In the genomic region with DNA sequence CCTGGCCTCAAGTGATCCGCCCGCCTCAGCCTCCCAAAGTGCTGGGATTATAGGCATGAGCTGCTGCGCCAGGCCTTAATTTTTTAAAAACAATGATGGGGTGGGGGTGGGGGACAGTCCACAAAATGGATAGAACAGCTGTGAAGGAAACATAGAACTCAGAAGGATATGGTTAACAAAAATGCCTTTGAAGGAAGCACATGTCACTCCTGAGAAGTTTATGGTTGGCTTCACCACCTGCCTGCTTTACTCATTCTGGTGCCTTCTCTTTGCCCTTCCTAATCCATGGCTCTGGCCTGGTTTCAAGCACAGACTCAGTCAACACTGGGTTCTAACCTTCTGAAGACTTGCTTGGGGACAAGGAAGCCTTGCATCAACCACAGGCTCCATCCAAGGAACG, we compare ENCODE assay signal across 1 cellular context.
TF ChIP-seq lines count a peak whose summit lies in the region.

No MANE protein-coding gene starts in this region.

TF ChIP-seq in K562, 482 proteins besides CTCF, POLR2A, EP300 and RAD21:
- TF ChIP-seq, protein P1, sequence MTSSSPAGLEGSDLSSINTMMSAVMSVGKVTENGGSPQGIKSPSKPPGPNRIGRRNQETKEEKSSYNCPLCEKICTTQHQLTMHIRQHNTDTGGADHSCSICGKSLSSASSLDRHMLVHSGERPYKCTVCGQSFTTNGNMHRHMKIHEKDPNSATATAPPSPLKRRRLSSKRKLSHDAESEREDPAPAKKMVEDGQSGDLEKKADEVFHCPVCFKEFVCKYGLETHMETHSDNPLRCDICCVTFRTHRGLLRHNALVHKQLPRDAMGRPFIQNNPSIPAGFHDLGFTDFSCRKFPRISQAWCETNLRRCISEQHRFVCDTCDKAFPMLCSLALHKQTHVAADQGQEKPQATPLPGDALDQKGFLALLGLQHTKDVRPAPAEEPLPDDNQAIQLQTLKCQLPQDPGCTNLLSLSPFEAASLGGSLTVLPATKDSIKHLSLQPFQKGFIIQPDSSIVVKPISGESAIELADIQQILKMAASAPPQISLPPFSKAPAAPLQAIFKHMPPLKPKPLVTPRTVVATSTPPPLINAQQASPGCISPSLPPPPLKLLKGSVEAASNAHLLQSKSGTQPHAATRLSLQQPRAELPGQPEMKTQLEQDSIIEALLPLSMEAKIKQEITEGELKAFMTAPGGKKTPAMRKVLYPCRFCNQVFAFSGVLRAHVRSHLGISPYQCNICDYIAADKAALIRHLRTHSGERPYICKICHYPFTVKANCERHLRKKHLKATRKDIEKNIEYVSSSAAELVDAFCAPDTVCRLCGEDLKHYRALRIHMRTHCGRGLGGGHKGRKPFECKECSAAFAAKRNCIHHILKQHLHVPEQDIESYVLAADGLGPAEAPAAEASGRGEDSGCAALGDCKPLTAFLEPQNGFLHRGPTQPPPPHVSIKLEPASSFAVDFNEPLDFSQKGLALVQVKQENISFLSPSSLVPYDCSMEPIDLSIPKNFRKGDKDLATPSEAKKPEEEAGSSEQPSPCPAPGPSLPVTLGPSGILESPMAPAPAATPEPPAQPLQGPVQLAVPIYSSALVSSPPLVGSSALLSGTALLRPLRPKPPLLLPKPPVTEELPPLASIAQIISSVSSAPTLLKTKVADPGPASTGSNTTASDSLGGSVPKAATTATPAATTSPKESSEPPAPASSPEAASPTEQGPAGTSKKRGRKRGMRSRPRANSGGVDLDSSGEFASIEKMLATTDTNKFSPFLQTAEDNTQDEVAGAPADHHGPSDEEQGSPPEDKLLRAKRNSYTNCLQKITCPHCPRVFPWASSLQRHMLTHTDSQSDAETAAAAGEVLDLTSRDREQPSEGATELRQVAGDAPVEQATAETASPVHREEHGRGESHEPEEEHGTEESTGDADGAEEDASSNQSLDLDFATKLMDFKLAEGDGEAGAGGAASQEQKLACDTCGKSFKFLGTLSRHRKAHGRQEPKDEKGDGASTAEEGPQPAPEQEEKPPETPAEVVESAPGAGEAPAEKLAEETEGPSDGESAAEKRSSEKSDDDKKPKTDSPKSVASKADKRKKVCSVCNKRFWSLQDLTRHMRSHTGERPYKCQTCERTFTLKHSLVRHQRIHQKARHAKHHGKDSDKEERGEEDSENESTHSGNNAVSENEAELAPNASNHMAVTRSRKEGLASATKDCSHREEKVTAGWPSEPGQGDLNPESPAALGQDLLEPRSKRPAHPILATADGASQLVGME (CRISPR knock-in tag; IDR thresholded peaks at IDR 0.05): no peak
- TF ChIP-seq FOS (IDR thresholded peaks at IDR 0.05; ENCODE audit: extremely low read depth, insufficient read length) (no peak), SMAD4 (CRISPR knock-in tag; conservative IDR thresholded peaks at IDR 0.05) (no peak), RERE (CRISPR knock-in tag; IDR thresholded peaks at IDR 0.05; ENCODE audit: borderline replicate concordance) (no peak), RFX1 (IDR thresholded peaks at IDR 0.05) (no peak), SMARCE1 (IDR thresholded peaks at IDR 0.05) (no peak), TAL1 (IDR thresholded peaks at IDR 0.05) (no peak), NR3C1 (CRISPR knock-in tag; IDR thresholded peaks at IDR 0.05) (no peak), ATF1 (CRISPR knock-in tag; IDR thresholded peaks at IDR 0.05) (no peak), ATF1 (tag; IDR thresholded peaks at IDR 0.05) (no peak)
- TF ChIP-seq, protein P2, sequence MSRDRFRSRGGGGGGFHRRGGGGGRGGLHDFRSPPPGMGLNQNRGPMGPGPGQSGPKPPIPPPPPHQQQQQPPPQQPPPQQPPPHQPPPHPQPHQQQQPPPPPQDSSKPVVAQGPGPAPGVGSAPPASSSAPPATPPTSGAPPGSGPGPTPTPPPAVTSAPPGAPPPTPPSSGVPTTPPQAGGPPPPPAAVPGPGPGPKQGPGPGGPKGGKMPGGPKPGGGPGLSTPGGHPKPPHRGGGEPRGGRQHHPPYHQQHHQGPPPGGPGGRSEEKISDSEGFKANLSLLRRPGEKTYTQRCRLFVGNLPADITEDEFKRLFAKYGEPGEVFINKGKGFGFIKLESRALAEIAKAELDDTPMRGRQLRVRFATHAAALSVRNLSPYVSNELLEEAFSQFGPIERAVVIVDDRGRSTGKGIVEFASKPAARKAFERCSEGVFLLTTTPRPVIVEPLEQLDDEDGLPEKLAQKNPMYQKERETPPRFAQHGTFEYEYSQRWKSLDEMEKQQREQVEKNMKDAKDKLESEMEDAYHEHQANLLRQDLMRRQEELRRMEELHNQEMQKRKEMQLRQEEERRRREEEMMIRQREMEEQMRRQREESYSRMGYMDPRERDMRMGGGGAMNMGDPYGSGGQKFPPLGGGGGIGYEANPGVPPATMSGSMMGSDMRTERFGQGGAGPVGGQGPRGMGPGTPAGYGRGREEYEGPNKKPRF (IDR thresholded peaks at IDR 0.05; ENCODE audit: low read depth, low read length): no peak
- TF ChIP-seq, protein P3, sequence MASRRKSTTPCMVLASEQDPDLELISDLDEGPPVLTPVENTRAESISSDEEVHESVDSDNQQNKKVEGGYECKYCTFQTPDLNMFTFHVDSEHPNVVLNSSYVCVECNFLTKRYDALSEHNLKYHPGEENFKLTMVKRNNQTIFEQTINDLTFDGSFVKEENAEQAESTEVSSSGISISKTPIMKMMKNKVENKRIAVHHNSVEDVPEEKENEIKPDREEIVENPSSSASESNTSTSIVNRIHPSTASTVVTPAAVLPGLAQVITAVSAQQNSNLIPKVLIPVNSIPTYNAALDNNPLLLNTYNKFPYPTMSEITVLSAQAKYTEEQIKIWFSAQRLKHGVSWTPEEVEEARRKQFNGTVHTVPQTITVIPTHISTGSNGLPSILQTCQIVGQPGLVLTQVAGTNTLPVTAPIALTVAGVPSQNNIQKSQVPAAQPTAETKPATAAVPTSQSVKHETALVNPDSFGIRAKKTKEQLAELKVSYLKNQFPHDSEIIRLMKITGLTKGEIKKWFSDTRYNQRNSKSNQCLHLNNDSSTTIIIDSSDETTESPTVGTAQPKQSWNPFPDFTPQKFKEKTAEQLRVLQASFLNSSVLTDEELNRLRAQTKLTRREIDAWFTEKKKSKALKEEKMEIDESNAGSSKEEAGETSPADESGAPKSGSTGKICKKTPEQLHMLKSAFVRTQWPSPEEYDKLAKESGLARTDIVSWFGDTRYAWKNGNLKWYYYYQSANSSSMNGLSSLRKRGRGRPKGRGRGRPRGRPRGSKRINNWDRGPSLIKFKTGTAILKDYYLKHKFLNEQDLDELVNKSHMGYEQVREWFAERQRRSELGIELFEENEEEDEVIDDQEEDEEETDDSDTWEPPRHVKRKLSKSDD (conservative IDR thresholded peaks at IDR 0.05; ENCODE audit: low read length): no peak
